1 cellular context compared by ENCODE assay signal in genomic region chr1:235971571-235972315, GRCh38.
TF ChIP-seq lines count a peak whose summit lies in the region.

No MANE protein-coding gene starts in this region.

TF ChIP-seq in HepG2, 621 proteins besides CTCF, POLR2A, EP300 and RAD21 (continued from another document and continues in another):
- TF ChIP-seq ZNF629 (CRISPR knock-in tag; conservative IDR thresholded peaks at IDR 0.05) = no peak
- no peak for TF ChIP-seq NCOA5 (CRISPR knock-in tag; IDR thresholded peaks at IDR 0.05)
- TF ChIP-seq ZNF256 (CRISPR knock-in tag; conservative IDR thresholded peaks at IDR 0.05) = no peak
- no peak for TF ChIP-seq ZMAT3 (CRISPR knock-in tag; conservative IDR thresholded peaks at IDR 0.05)
- TF ChIP-seq LCORL (IDR thresholded peaks at IDR 0.05) = peak; percentile 5; the same call in 1 of the 2 replicates
- TF ChIP-seq LCORL (CRISPR knock-in tag; IDR thresholded peaks at IDR 0.05) = peak; percentile 89
- TF ChIP-seq, protein P1, sequence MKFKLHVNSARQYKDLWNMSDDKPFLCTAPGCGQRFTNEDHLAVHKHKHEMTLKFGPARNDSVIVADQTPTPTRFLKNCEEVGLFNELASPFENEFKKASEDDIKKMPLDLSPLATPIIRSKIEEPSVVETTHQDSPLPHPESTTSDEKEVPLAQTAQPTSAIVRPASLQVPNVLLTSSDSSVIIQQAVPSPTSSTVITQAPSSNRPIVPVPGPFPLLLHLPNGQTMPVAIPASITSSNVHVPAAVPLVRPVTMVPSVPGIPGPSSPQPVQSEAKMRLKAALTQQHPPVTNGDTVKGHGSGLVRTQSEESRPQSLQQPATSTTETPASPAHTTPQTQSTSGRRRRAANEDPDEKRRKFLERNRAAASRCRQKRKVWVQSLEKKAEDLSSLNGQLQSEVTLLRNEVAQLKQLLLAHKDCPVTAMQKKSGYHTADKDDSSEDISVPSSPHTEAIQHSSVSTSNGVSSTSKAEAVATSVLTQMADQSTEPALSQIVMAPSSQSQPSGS (CRISPR knock-in tag; IDR thresholded peaks at IDR 0.05) = no peak
- TF ChIP-seq HNRNPL (IDR thresholded peaks at IDR 0.05; ENCODE audit: low read depth, low read length) = no peak
- TF ChIP-seq, protein P2, sequence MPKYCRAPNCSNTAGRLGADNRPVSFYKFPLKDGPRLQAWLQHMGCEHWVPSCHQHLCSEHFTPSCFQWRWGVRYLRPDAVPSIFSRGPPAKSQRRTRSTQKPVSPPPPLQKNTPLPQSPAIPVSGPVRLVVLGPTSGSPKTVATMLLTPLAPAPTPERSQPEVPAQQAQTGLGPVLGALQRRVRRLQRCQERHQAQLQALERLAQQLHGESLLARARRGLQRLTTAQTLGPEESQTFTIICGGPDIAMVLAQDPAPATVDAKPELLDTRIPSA (CRISPR knock-in tag; IDR thresholded peaks at IDR 0.05; ENCODE audit: borderline replicate concordance) = no peak
- TF ChIP-seq, protein P3, sequence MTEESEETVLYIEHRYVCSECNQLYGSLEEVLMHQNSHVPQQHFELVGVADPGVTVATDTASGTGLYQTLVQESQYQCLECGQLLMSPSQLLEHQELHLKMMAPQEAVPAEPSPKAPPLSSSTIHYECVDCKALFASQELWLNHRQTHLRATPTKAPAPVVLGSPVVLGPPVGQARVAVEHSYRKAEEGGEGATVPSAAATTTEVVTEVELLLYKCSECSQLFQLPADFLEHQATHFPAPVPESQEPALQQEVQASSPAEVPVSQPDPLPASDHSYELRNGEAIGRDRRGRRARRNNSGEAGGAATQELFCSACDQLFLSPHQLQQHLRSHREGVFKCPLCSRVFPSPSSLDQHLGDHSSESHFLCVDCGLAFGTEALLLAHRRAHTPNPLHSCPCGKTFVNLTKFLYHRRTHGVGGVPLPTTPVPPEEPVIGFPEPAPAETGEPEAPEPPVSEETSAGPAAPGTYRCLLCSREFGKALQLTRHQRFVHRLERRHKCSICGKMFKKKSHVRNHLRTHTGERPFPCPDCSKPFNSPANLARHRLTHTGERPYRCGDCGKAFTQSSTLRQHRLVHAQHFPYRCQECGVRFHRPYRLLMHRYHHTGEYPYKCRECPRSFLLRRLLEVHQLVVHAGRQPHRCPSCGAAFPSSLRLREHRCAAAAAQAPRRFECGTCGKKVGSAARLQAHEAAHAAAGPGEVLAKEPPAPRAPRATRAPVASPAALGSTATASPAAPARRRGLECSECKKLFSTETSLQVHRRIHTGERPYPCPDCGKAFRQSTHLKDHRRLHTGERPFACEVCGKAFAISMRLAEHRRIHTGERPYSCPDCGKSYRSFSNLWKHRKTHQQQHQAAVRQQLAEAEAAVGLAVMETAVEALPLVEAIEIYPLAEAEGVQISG (CRISPR knock-in tag; IDR thresholded peaks at IDR 0.05) = peak; percentile 58
- TF ChIP-seq, protein P4, sequence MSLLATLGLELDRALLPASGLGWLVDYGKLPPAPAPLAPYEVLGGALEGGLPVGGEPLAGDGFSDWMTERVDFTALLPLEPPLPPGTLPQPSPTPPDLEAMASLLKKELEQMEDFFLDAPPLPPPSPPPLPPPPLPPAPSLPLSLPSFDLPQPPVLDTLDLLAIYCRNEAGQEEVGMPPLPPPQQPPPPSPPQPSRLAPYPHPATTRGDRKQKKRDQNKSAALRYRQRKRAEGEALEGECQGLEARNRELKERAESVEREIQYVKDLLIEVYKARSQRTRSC (CRISPR knock-in tag; IDR thresholded peaks at IDR 0.05; ENCODE audit: low read depth) = no peak
- no peak for TF ChIP-seq ZNF850 (CRISPR knock-in tag; conservative IDR thresholded peaks at IDR 0.05)
- TF ChIP-seq CENPX (CRISPR knock-in tag; IDR thresholded peaks at IDR 0.05) = no peak
- peak; percentile 49; the same call in 1 of the 2 replicates for TF ChIP-seq ZNF501 (CRISPR knock-in tag; IDR thresholded peaks at IDR 0.05)
- 0 out of 2 replicates have a peak, but pooled peaks have one; percentile 31 for TF ChIP-seq MXD4 (CRISPR knock-in tag; IDR thresholded peaks at IDR 0.05)
- TF ChIP-seq ZKSCAN1 (IDR thresholded peaks at IDR 0.05; ENCODE audit: low read length) = no peak
- TF ChIP-seq ZNF24 (IDR thresholded peaks at IDR 0.05) = no peak
- no peak for TF ChIP-seq ZNF652 (CRISPR knock-in tag; IDR thresholded peaks at IDR 0.05; ENCODE audit: borderline replicate concordance, low read depth)
- no peak for TF ChIP-seq RBM22 (optimal IDR thresholded peaks at IDR 0.05; ENCODE audit: low read length)
- no peak for TF ChIP-seq ZBTB10 (CRISPR knock-in tag; IDR thresholded peaks at IDR 0.05; ENCODE audit: borderline replicate concordance)
- no peak for TF ChIP-seq MEF2D (CRISPR knock-in tag; IDR thresholded peaks at IDR 0.05)
- 0 out of 2 replicates have a peak, but pooled peaks have one; percentile 47 for TF ChIP-seq ZNF766 (CRISPR knock-in tag; IDR thresholded peaks at IDR 0.05; ENCODE audit: borderline replicate concordance)
- no peak for TF ChIP-seq IKZF4 (CRISPR knock-in tag; IDR thresholded peaks at IDR 0.05; ENCODE audit: borderline replicate concordance, low read depth, not compliant biosample characterization)
- no peak for TF ChIP-seq WIZ (CRISPR knock-in tag; IDR thresholded peaks at IDR 0.05)
- TF ChIP-seq DRAP1 (CRISPR knock-in tag; IDR thresholded peaks at IDR 0.05) = no peak
- TF ChIP-seq GABPA (IDR thresholded peaks at IDR 0.05; ENCODE audit: low read depth, low read length) = no peak
- no peak for TF ChIP-seq GABPA (CRISPR knock-in tag; IDR thresholded peaks at IDR 0.05; ENCODE audit: low read depth)
- TF ChIP-seq JUND (CRISPR knock-in tag; IDR thresholded peaks at IDR 0.05) = no peak
- TF ChIP-seq CEBPZ (IDR thresholded peaks at IDR 0.05; ENCODE audit: low read length) = no peak
- TF ChIP-seq ZFYVE20 (CRISPR knock-in tag; IDR thresholded peaks at IDR 0.05; ENCODE audit: borderline replicate concordance, low read depth) = no peak
- no peak for TF ChIP-seq ZNF224 (CRISPR knock-in tag; IDR thresholded peaks at IDR 0.05)
- peak; percentile 68; the same call in 1 of the 2 replicates for TF ChIP-seq TGIF2 (CRISPR knock-in tag; IDR thresholded peaks at IDR 0.05)
- TF ChIP-seq ZNF496 (CRISPR knock-in tag; IDR thresholded peaks at IDR 0.05; ENCODE audit: insufficient replicate concordance) = no peak
- TF ChIP-seq MLLT10 (CRISPR knock-in tag; IDR thresholded peaks at IDR 0.05) = no peak
- TF ChIP-seq SMAD1 (CRISPR knock-in tag; IDR thresholded peaks at IDR 0.05; ENCODE audit: borderline replicate concordance, low read depth) = no peak
- no peak; the same call in 1 of the 2 replicates for TF ChIP-seq ZNF274 (CRISPR knock-in tag; IDR thresholded peaks at IDR 0.05)
- TF ChIP-seq SMYD3 (CRISPR knock-in tag; IDR thresholded peaks at IDR 0.05) = no peak
- TF ChIP-seq, protein P5, sequence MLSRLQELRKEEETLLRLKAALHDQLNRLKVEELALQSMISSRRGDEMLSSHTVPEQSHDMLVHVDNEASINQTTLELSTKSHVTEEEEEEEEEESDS (CRISPR knock-in tag; IDR thresholded peaks at IDR 0.05; ENCODE audit: borderline replicate concordance) = no peak
- TF ChIP-seq ZNF530 (CRISPR knock-in tag; IDR thresholded peaks at IDR 0.05; ENCODE audit: low read depth) = no peak
- TF ChIP-seq MED13 (CRISPR knock-in tag; IDR thresholded peaks at IDR 0.05) = no peak
- TF ChIP-seq, protein P6, sequence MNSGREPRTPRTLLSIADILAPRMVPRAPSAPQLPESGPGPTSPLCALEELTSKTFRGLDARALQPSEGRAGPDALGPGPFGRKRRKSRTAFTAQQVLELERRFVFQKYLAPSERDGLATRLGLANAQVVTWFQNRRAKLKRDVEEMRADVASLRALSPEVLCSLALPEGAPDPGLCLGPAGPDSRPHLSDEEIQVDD (CRISPR knock-in tag; IDR thresholded peaks at IDR 0.05; ENCODE audit: borderline replicate concordance) = no peak
- no peak for TF ChIP-seq ARNTL (CRISPR knock-in tag; IDR thresholded peaks at IDR 0.05)
- TF ChIP-seq TBX3 (IDR thresholded peaks at IDR 0.05; ENCODE audit: borderline replicate concordance) = no peak
- no peak for TF ChIP-seq ZNF180 (CRISPR knock-in tag; IDR thresholded peaks at IDR 0.05; ENCODE audit: borderline replicate concordance, low read depth)
- no peak for TF ChIP-seq ZFP82 (CRISPR knock-in tag; IDR thresholded peaks at IDR 0.05; ENCODE audit: borderline replicate concordance)
- TF ChIP-seq GLMP (CRISPR knock-in tag; IDR thresholded peaks at IDR 0.05; ENCODE audit: borderline replicate concordance) = no peak
- no peak for TF ChIP-seq ZNF660 (CRISPR knock-in tag; IDR thresholded peaks at IDR 0.05; ENCODE audit: borderline replicate concordance, low read depth)
- peak; percentile 59; the same call in 1 of the 2 replicates for TF ChIP-seq PITX1 (CRISPR knock-in tag; IDR thresholded peaks at IDR 0.05)
- TF ChIP-seq ZKSCAN8 (CRISPR knock-in tag; IDR thresholded peaks at IDR 0.05; ENCODE audit: borderline replicate concordance) = no peak
- TF ChIP-seq TCF12 (IDR thresholded peaks at IDR 0.05) = no peak
- TF ChIP-seq TCF12 (CRISPR knock-in tag; IDR thresholded peaks at IDR 0.05) = no peak
- TF ChIP-seq, protein P7, sequence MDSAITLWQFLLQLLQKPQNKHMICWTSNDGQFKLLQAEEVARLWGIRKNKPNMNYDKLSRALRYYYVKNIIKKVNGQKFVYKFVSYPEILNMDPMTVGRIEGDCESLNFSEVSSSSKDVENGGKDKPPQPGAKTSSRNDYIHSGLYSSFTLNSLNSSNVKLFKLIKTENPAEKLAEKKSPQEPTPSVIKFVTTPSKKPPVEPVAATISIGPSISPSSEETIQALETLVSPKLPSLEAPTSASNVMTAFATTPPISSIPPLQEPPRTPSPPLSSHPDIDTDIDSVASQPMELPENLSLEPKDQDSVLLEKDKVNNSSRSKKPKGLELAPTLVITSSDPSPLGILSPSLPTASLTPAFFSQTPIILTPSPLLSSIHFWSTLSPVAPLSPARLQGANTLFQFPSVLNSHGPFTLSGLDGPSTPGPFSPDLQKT (CRISPR knock-in tag; IDR thresholded peaks at IDR 0.05; ENCODE audit: borderline replicate concordance) = no peak
- TF ChIP-seq PAX8 (CRISPR knock-in tag; IDR thresholded peaks at IDR 0.05; ENCODE audit: borderline replicate concordance) = no peak
- TF ChIP-seq, protein P8, sequence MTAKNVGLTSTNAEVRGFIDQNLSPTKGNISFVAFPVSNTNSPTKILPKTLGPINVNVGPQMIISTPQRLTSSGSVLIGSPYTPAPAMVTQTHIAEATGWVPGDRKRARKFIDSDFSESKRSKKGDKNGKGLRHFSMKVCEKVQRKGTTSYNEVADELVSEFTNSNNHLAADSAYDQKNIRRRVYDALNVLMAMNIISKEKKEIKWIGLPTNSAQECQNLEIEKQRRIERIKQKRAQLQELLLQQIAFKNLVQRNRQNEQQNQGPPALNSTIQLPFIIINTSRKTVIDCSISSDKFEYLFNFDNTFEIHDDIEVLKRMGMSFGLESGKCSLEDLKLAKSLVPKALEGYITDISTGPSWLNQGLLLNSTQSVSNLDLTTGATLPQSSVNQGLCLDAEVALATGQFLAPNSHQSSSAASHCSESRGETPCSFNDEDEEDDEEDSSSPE (CRISPR knock-in tag; IDR thresholded peaks at IDR 0.05) = peak; percentile 89
- no peak for TF ChIP-seq PCBP1 (IDR thresholded peaks at IDR 0.05; ENCODE audit: borderline replicate concordance, low read depth, low read length)
- TF ChIP-seq JARID2 (CRISPR knock-in tag; IDR thresholded peaks at IDR 0.05; ENCODE audit: insufficient replicate concordance) = no peak
- TF ChIP-seq ZMYM2 (CRISPR knock-in tag; IDR thresholded peaks at IDR 0.05) = no peak
